ENCODE assay signal across 11 cellular contexts in the genomic region with DNA sequence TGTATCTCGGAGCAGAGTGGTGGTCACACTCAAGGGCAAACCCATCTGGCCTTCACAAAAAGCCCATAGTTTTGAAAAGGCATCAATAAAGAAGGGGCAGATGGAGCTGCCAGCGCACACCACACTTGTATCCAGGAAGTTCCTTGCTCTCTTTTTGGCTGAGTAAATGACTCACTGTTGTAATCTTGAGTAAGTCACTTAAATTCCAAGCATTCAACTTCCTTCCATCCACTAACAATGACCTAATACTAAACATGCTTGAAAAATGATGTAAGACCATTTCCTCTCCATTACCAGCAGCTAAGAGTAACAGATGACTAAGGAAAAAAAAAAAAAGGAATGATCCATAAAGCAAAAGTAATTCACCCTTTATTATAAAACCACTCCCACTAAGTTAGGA. TPM values are rescaled to one million over a fixed set of nuclear protein-coding genes. Genes with fewer than 3 reads are reported as not detected.
A peak's percentile ranks its signal among the peaks of the same experiment; 100 is the strongest.
DNase-seq lines count a peak whose midpoint lies in the region; ATAC-seq and TF ChIP-seq lines count a peak whose summit lies in the region.
"Had no signal": no experiment of that assay in that cellular context is flagged by ENCODE, and none has a peak within 500 bp of the region (broad histone marks: within the 10 kb centered on the region; RNA-seq: fewer than 3 reads in every experiment).

No MANE protein-coding gene starts in this region.

- H3K4me1 Mint-ChIP-seq in activated CD8-positive, alpha-beta T cell treated with anti-CD3 and anti-CD28 coated beads, Interleukin-2, amount 10 ng/mL, durations not matched to agents 7 days and 5 days (ENCODE audit: low read depth): peaks cover 10% of the 10 kb centered on the region
- H3K4me1 Mint-ChIP-seq: IgD-negative memory B cell had no signal

- CTCF ChIA-PET in activated CD8-positive, alpha-beta T cell treated with anti-CD3 and anti-CD28 coated beads, Interleukin-2, amount 10 ng/mL, durations not matched to agents 7 days and 5 days (lab: Charles Lee): no interaction called here

- POLR2A ChIA-PET in activated CD8-positive, alpha-beta T cell treated with anti-CD3 and anti-CD28 coated beads, Interleukin-2, amount 10 ng/mL, durations not matched to agents 7 days and 5 days (lab: Charles Lee): no interaction called here

- H3K27me3 ChIP-seq in brain microvascular endothelial cell (replicated peaks) (no peaks in the 10 kb centered on the region), kidney epithelial cell (ENCODE audit: control insufficient read depth, insufficient read depth, low read length) (no peaks in the 10 kb centered on the region)
- H3K27me3 ChIP-seq: BLaER1 had no signal

- H3K36me3 Mint-ChIP-seq in activated CD8-positive, alpha-beta T cell treated with anti-CD3 and anti-CD28 coated beads, Interleukin-2, amount 10 ng/mL, durations not matched to agents 7 days and 5 days (ENCODE audit: low read depth): no peaks in the 10 kb centered on the region
- H3K36me3 Mint-ChIP-seq: activated naive CD8-positive, alpha-beta T cell treated with anti-CD3 and anti-CD28 coated beads, Interleukin-2, amount 10 ng/mL, durations not matched to agents 7 days and 5 days; IgD-negative memory B cell had no signal

- no peak for TF ChIP-seq CTCF in brain microvascular endothelial cell (IDR thresholded peaks at IDR 0.05; ENCODE audit: low read depth, low read length, missing control alignments)
- no peak for TF ChIP-seq CTCF in kidney epithelial cell (IDR thresholded peaks at IDR 0.05; ENCODE audit: insufficient read depth, low read length, poor library complexity, severe bottlenecking)

- no peak overlapping the region for H3K4me3 ChIP-seq in brain microvascular endothelial cell (ENCODE audit: low read depth, low read length)
- no peak overlapping the region for H3K4me3 ChIP-seq in kidney epithelial cell (ENCODE audit: low read depth, low read length)
- H3K4me3 ChIP-seq: BLaER1 had no signal

- DNase-seq in A172 (ENCODE audit: low spot score) (peak; percentile 97), KBM-7 (peak; percentile 72), brain microvascular endothelial cell (peak; percentile 73), kidney epithelial cell (ENCODE audit: low read depth) (peak; percentile 99), NAMALWA (ENCODE audit: low spot score) (no peak)
- DNase-seq in activated CD8-positive, alpha-beta T cell treated with anti-CD3 and anti-CD28 coated beads, Interleukin-2, amount 10 ng/mL, durations not matched to agents 7 days and 5 days: no peak
- DNase-seq: activated naive CD8-positive, alpha-beta T cell treated with anti-CD3 and anti-CD28 coated beads, Interleukin-2, amount 10 ng/mL, durations not matched to agents 7 days and 5 days had no signal

- in situ Hi-C loops in KBM-7 (cut with MboI; ENCODE audit: low pct_unique_long_range_greater_than_20kb, low sequenced_read_pairs): no loop called here
- in situ Hi-C loops in brain microvascular endothelial cell (cut with HindIII; ENCODE audit: low pct_ligation_motif_present, low sequenced_read_pairs): no loop called here

- ATAC-seq in activated CD8-positive, alpha-beta T cell treated with anti-CD3 and anti-CD28 coated beads, Interleukin-2, amount 10 ng/mL, durations not matched to agents 7 days and 5 days: no peak
- ATAC-seq in GM18909 (IDR thresholded peaks at IDR 0.05; ENCODE audit: poor library complexity, unreplicated experiment) (no peak), GM18870 (IDR thresholded peaks at IDR 0.05; ENCODE audit: unreplicated experiment) (no peak)

- H3K27ac ChIP-seq in brain microvascular endothelial cell: peak overlapping the region; percentile 74
- H3K27ac ChIP-seq: BLaER1 had no signal

- H3K27ac Mint-ChIP-seq in activated CD8-positive, alpha-beta T cell treated with anti-CD3 and anti-CD28 coated beads, Interleukin-2, amount 10 ng/mL, durations not matched to agents 7 days and 5 days: no peak overlapping the region
- H3K27ac Mint-ChIP-seq: activated naive CD8-positive, alpha-beta T cell treated with anti-CD3 and anti-CD28 coated beads, Interleukin-2, amount 10 ng/mL, durations not matched to agents 7 days and 5 days; IgD-negative memory B cell had no signal

- H3K4me3 Mint-ChIP-seq in activated CD8-positive, alpha-beta T cell treated with anti-CD3 and anti-CD28 coated beads, Interleukin-2, amount 10 ng/mL, durations not matched to agents 7 days and 5 days: no peak overlapping the region
- H3K4me3 Mint-ChIP-seq: activated naive CD8-positive, alpha-beta T cell treated with anti-CD3 and anti-CD28 coated beads, Interleukin-2, amount 10 ng/mL, durations not matched to agents 7 days and 5 days; IgD-negative memory B cell had no signal

- H3K36me3 ChIP-seq in brain microvascular endothelial cell (replicated peaks): no peaks in the 10 kb centered on the region
- H3K36me3 ChIP-seq in kidney epithelial cell (ENCODE audit: control insufficient read depth, insufficient read depth, low read length): no peaks in the 10 kb centered on the region
- H3K36me3 ChIP-seq: BLaER1 had no signal

- no peaks in the 10 kb centered on the region for H3K9me3 Mint-ChIP-seq in activated CD8-positive, alpha-beta T cell treated with anti-CD3 and anti-CD28 coated beads, Interleukin-2, amount 10 ng/mL, durations not matched to agents 7 days and 5 days (ENCODE audit: insufficient read depth)
- H3K9me3 Mint-ChIP-seq: activated naive CD8-positive, alpha-beta T cell treated with anti-CD3 and anti-CD28 coated beads, Interleukin-2, amount 10 ng/mL, durations not matched to agents 7 days and 5 days; IgD-negative memory B cell had no signal

- no peaks in the 10 kb centered on the region for H3K27me3 Mint-ChIP-seq in activated CD8-positive, alpha-beta T cell treated with anti-CD3 and anti-CD28 coated beads, Interleukin-2, amount 10 ng/mL, durations not matched to agents 7 days and 5 days (ENCODE audit: low read depth)
- H3K27me3 Mint-ChIP-seq: activated naive CD8-positive, alpha-beta T cell treated with anti-CD3 and anti-CD28 coated beads, Interleukin-2, amount 10 ng/mL, durations not matched to agents 7 days and 5 days; IgD-negative memory B cell had no signal

RNA-seq across cellular contexts. Expression of a gene that starts 32.4 kb away (rescaled TPM):
- total RNA-seq in A172 (2014; rRNA removed; shearing (Covaris generic)): 0.10 TPM in 1 of 2 replicates, not detected in the other
- total RNA-seq in kidney epithelial cell: not detected in 2 replicates
- not detected for total RNA-seq in activated CD8-positive, alpha-beta T cell treated with anti-CD3 and anti-CD28 coated beads, Interleukin-2, amount 10 ng/mL, durations not matched to agents 7 days and 5 days
- total RNA-seq: activated naive CD8-positive, alpha-beta T cell treated with anti-CD3 and anti-CD28 coated beads, Interleukin-2, amount 10 ng/mL, durations not matched to agents 7 days and 5 days had no signal

Comparison
In these comparisons a context has a peak if more than half of its experiments do, and no peak if none do; other contexts are left out.
1. DNase-seq: peak in A172 (single experiment), KBM-7 (single experiment), brain microvascular endothelial cell (single experiment) and kidney epithelial cell (single experiment); none in NAMALWA (single experiment) and activated CD8-positive, alpha-beta T cell treated with anti-CD3 and anti-CD28 coated beads, Interleukin-2, amount 10 ng/mL, durations not matched to agents 7 days and 5 days (single experiment).